20 cellular contexts compared by ENCODE assay signal in genomic region chr10:73588656-73589055, GRCh38. TPM values are rescaled to one million over a fixed set of nuclear protein-coding genes. Genes with fewer than 3 reads are reported as not detected.
DNase-seq lines count a peak whose midpoint lies in the region; ATAC-seq and TF ChIP-seq lines count a peak whose summit lies in the region.
"Had no signal": no experiment of that assay in that cellular context is flagged by ENCODE, and none has a peak within 500 bp of the region (broad histone marks: within the 10 kb centered on the region; RNA-seq: fewer than 3 reads in every experiment).

No MANE protein-coding gene starts in this region.

- H3K9me3 ChIP-seq in Caco-2 (peaks cover 5% of the 10 kb centered on the region; the same call in 1 of the 2 replicates), fibroblast of lung (ENCODE audit: control insufficient read depth, insufficient read depth, low read depth, low read length) (no peaks in the 10 kb centered on the region), HAP-1 (no peaks in the 10 kb centered on the region)
- H3K9me3 ChIP-seq: testis had no signal

- CTCF ChIA-PET in Caco-2 (lab: Charles Lee), result no interaction called here

- no peak overlapping the region for H3K27ac ChIP-seq in fibroblast of lung (ENCODE audit: insufficient read depth, low read length)
- H3K27ac ChIP-seq: HL-60 had no signal

- peak overlapping the region; percentile 69 for H3K27ac Mint-ChIP-seq in Caco-2 (ENCODE audit: unreplicated experiment)
- H3K27ac Mint-ChIP-seq in activated naive CD8-positive, alpha-beta T cell treated with anti-CD3 and anti-CD28 coated beads for 36 hours, result no peak overlapping the region
- H3K27ac Mint-ChIP-seq: activated CD8-positive, alpha-beta memory T cell treated with anti-CD3 and anti-CD28 coated beads, Interleukin-2, amount 10 ng/mL, durations not matched to agents 7 days and 5 days; natural killer cell; T-cell had no signal

- intact Hi-C loops in Caco-2 (cut with micrococcal nuclease; ENCODE audit: unreplicated experiment), result loop anchor here (5.0 kb wide), 1 partner anchor 54 kb away; the partner anchor contains the start of gene MYOZ1

- H3K9me3 Mint-ChIP-seq in Caco-2 (ENCODE audit: unreplicated experiment), result peaks cover 10% of the 10 kb centered on the region
- no peaks in the 10 kb centered on the region for H3K9me3 Mint-ChIP-seq in activated naive CD8-positive, alpha-beta T cell treated with anti-CD3 and anti-CD28 coated beads for 36 hours
- H3K9me3 Mint-ChIP-seq: central memory CD8-positive, alpha-beta T cell; natural killer cell; T-cell had no signal

- no peak for DNase-seq in Caco-2
- peak; percentile 84 for DNase-seq in amniotic epithelial cell (ENCODE audit: low read depth)
- peak; percentile 8 to 24 for DNase-seq in fibroblast of lung (ENCODE audit: low read depth in 2 of 2)
- DNase-seq in omental fat pad (ENCODE audit: low spot score), result no peak
- no peak for DNase-seq in NCI-H2029 (lab: John Stamatoyannopoulos, UW)
- no peak for DNase-seq in stimulated activated CD4-positive, alpha-beta T cell treated with anti-CD3 and anti-CD28 coated beads, Interleukin-4, amount 100 ng/mL, for 24 hours
- DNase-seq in activated naive CD8-positive, alpha-beta T cell treated with anti-CD3 and anti-CD28 coated beads for 36 hours, result no peak
- no peak for DNase-seq in HAP-1 (ENCODE audit: low spot score in 2 of 2)
- DNase-seq: activated CD4-positive, CD25-positive, alpha-beta regulatory T cell; activated CD8-positive, alpha-beta memory T cell treated with anti-CD3 and anti-CD28 coated beads, Interleukin-2, amount 10 ng/mL, durations not matched to agents 7 days and 5 days; activated naive CD4-positive, alpha-beta T cell treated with Interleukin-2 at 50 U/mL for 16 hours; COR-L47; hippocampal formation; left colon; natural killer cell; NCI-H82; T-cell; testis had no signal

- in situ Hi-C loops in HAP-1 (cut with MboI; ENCODE audit: low sequenced_read_pairs), result no loop called here

- peaks cover 58% of the 10 kb centered on the region for H3K4me1 ChIP-seq in Caco-2
- H3K4me1 ChIP-seq in fibroblast of lung (ENCODE audit: control insufficient read depth, extremely low read depth, insufficient read depth, low read length), result peaks cover 4% of the 10 kb centered on the region
- peaks cover 24% of the 10 kb centered on the region for H3K4me1 ChIP-seq in HAP-1

- no peak overlapping the region for H2AFZ ChIP-seq in fibroblast of lung (ENCODE audit: low read length)

- H4K20me1 ChIP-seq in fibroblast of lung (ENCODE audit: control insufficient read depth, extremely low read depth, insufficient read depth, low read length), result no peaks in the 10 kb centered on the region

- no peaks in the 10 kb centered on the region for H3K27me3 ChIP-seq in Caco-2 (replicated peaks; ENCODE audit: control insufficient read depth, insufficient read depth, low read length)
- H3K27me3 ChIP-seq in fibroblast of lung (ENCODE audit: control insufficient read depth, insufficient read depth, low read length), result no peaks in the 10 kb centered on the region
- no peaks in the 10 kb centered on the region for H3K27me3 ChIP-seq in HAP-1 (ENCODE audit: low read depth)
- H3K27me3 ChIP-seq: testis had no signal

- peaks cover 6% of the 10 kb centered on the region for H3K36me3 Mint-ChIP-seq in Caco-2 (ENCODE audit: insufficient read depth, unreplicated experiment)
- H3K36me3 Mint-ChIP-seq in activated naive CD8-positive, alpha-beta T cell treated with anti-CD3 and anti-CD28 coated beads for 36 hours, result peaks cover 4% of the 10 kb centered on the region
- H3K36me3 Mint-ChIP-seq: natural killer cell had no signal

- H3K4me1 Mint-ChIP-seq in Caco-2 (ENCODE audit: low read depth, unreplicated experiment), result peaks cover 59% of the 10 kb centered on the region
- peaks cover 16% of the 10 kb centered on the region for H3K4me1 Mint-ChIP-seq in activated naive CD8-positive, alpha-beta T cell treated with anti-CD3 and anti-CD28 coated beads for 36 hours

- H3K79me2 ChIP-seq in fibroblast of lung (ENCODE audit: control insufficient read depth, insufficient read depth, low read length), result no peaks in the 10 kb centered on the region

- H3K4me2 ChIP-seq in fibroblast of lung (ENCODE audit: extremely low read depth, insufficient read depth, low read length), result no peak overlapping the region

- H3K4me3 ChIP-seq in Caco-2 (ENCODE audit: low read depth, low read length), result 0 out of 2 replicates have a peak overlapping the region, but pooled peaks have one; percentile 2
- H3K4me3 ChIP-seq in fibroblast of lung (replicated peaks in 1 of 4; ENCODE audit: control extremely low read depth in 1 of 4, insufficient read depth in 1 of 4, low read depth in 3 of 4, low read length in 4 of 4), result no peak overlapping the region
- H3K4me3 ChIP-seq in HAP-1, result no peak overlapping the region
- H3K4me3 ChIP-seq: testis had no signal

- H3K4me3 Mint-ChIP-seq in Caco-2 (ENCODE audit: unreplicated experiment), result peak overlapping the region; percentile 60
- no peak overlapping the region for H3K4me3 Mint-ChIP-seq in activated naive CD8-positive, alpha-beta T cell treated with anti-CD3 and anti-CD28 coated beads for 36 hours
- H3K4me3 Mint-ChIP-seq: activated CD8-positive, alpha-beta memory T cell treated with anti-CD3 and anti-CD28 coated beads, Interleukin-2, amount 10 ng/mL, durations not matched to agents 7 days and 5 days; central memory CD8-positive, alpha-beta T cell; natural killer cell; T-cell had no signal

- ATAC-seq in omental fat pad (ENCODE audit: low FRiP score), result peak; percentile 56
- ATAC-seq: activated CD8-positive, alpha-beta memory T cell treated with anti-CD3 and anti-CD28 coated beads, Interleukin-2, amount 10 ng/mL, durations not matched to agents 7 days and 5 days; left colon; natural killer cell; T-cell had no signal

- BruUV-seq in Caco-2 (replicated peaks; lab: Mats Ljungman, UMichigan), result no TSS peak

- TF ChIP-seq CTCF in Caco-2 (IDR thresholded peaks at IDR 0.05; ENCODE audit: insufficient read depth in 1 of 2, low read depth in 1 of 2, low read length in 1 of 2, severe bottlenecking in 1 of 2, unreplicated experiment in 1 of 2) (no peak), fibroblast of lung (conservative IDR thresholded peaks at IDR 0.05 in 1 of 2, IDR thresholded peaks at IDR 0.05 in 1 of 2; ENCODE audit: low read depth in 1 of 2, low read length in 2 of 2) (no peak), omental fat pad (IDR thresholded peaks at IDR 0.05) (no peak)

- no peak overlapping the region for H3K9ac ChIP-seq in fibroblast of lung (ENCODE audit: insufficient read depth, low read length)

- H3K36me3 ChIP-seq in Caco-2 (ENCODE audit: control insufficient read depth, insufficient read depth, low read length), result no peaks in the 10 kb centered on the region
- H3K36me3 ChIP-seq in fibroblast of lung (ENCODE audit: control insufficient read depth, insufficient read depth, low read length), result no peaks in the 10 kb centered on the region
- no peaks in the 10 kb centered on the region for H3K36me3 ChIP-seq in HAP-1 (replicated peaks)

- POLR2A ChIA-PET in Caco-2 (lab: Charles Lee), result no interaction called here

- no peaks in the 10 kb centered on the region for H3K27me3 Mint-ChIP-seq in Caco-2 (ENCODE audit: insufficient read depth, unreplicated experiment)
- no peaks in the 10 kb centered on the region for H3K27me3 Mint-ChIP-seq in activated naive CD8-positive, alpha-beta T cell treated with anti-CD3 and anti-CD28 coated beads for 36 hours
- H3K27me3 Mint-ChIP-seq: activated CD8-positive, alpha-beta memory T cell treated with anti-CD3 and anti-CD28 coated beads, Interleukin-2, amount 10 ng/mL, durations not matched to agents 7 days and 5 days; central memory CD8-positive, alpha-beta T cell; T-cell had no signal

RNA-seq across cellular contexts. Expression of gene USP54, which starts 2.5 kb away (rescaled TPM):
- total RNA-seq in Caco-2 (2022), result 43.5 and 45.8 TPM in 2 replicates
- 6.4 and 9.9 TPM in 2 replicates for total RNA-seq in fibroblast of lung
- 7.8 and 9.5 TPM in 2 replicates for polyA plus RNA-seq in fibroblast of lung
- 3.2 and 4.1 TPM in 2 replicates for polyA plus RNA-seq in fibroblast of lung (2012)
- 12.2 and 15.1 TPM in 2 replicates for polyA minus RNA-seq in fibroblast of lung (ENCODE audit: low replicate concordance)
- 10 to 100 TPM in 3 of 4 donors, 1 to 10 TPM in 1; 9.2 to 28.1 (median 20.2) TPM for total RNA-seq in omental fat pad
- total RNA-seq in activated naive CD8-positive, alpha-beta T cell treated with anti-CD3 and anti-CD28 coated beads for 36 hours, result 1 to 10 TPM; 7.7 to 8.1 TPM

RNA-seq across cellular contexts. Expression of gene MYOZ1, which starts 52.6 kb away (rescaled TPM):
- total RNA-seq in Caco-2 (2022), result 0.35 and 0.52 TPM in 2 replicates
- total RNA-seq in fibroblast of lung, result 0.17 and 0.51 TPM in 2 replicates
- polyA plus RNA-seq in fibroblast of lung, result 0.12 TPM in 1 of 2 replicates, not detected in the other
- polyA plus RNA-seq in fibroblast of lung (2012), result 0.16 TPM in 1 of 2 replicates, not detected in the other
- not detected in 2 replicates for polyA minus RNA-seq in fibroblast of lung (ENCODE audit: low replicate concordance)
- total RNA-seq in omental fat pad, result 1 to 10 TPM in 2 of 4 donors, under 1 TPM in 1, not detected in 1; 0.82 to 1.9 (median 1.6) TPM
- not detected for total RNA-seq in activated naive CD8-positive, alpha-beta T cell treated with anti-CD3 and anti-CD28 coated beads for 36 hours
- total RNA-seq: activated CD8-positive, alpha-beta memory T cell treated with anti-CD3 and anti-CD28 coated beads, Interleukin-2, amount 10 ng/mL, durations not matched to agents 7 days and 5 days; left colon; natural killer cell; T-cell had no signal

Comparison
In these comparisons a context has a peak if more than half of its experiments do, and no peak if none do; other contexts are left out.
1. DNase-seq: peak in amniotic epithelial cell (single experiment) and fibroblast of lung (2 of 2); none in Caco-2 (0 of 2), omental fat pad (single experiment), NCI-H2029 (single experiment), stimulated activated CD4-positive, alpha-beta T cell treated with anti-CD3 and anti-CD28 coated beads, Interleukin-4, amount 100 ng/mL, for 24 hours (single experiment), activated naive CD8-positive, alpha-beta T cell treated with anti-CD3 and anti-CD28 coated beads for 36 hours (single experiment) and HAP-1 (0 of 2).